In genomic region chr11:107876141-107876540, GRCh38 we compare ENCODE assay signal across 9 cellular contexts. TPM values are rescaled to one million over a fixed set of nuclear protein-coding genes. Genes with fewer than 3 reads are reported as not detected.
"Had no signal": no experiment of that assay in that cellular context is flagged by ENCODE, and none has a peak within 500 bp of the region (broad histone marks: within the 10 kb centered on the region; RNA-seq: fewer than 3 reads in every experiment).

No MANE protein-coding gene starts in this region.

- H3K27ac ChIP-seq: GM23248 had no signal

- H2AFZ ChIP-seq: GM23248 had no signal

- H3K9me3 ChIP-seq: HAP-1 had no signal

- H3K4me3 ChIP-seq: GM23248, HAP-1 had no signal

- H3K9ac ChIP-seq: GM23248 had no signal

- H3K36me3 ChIP-seq: HAP-1 had no signal

- ATAC-seq: HCT116 had no signal

- FAIRE-seq: HTR-8/SVneo had no signal

- DNase-seq: GM23248, GOT3, H7, IMR-90, KBM-7 had no signal

RNA-seq across cellular contexts. Expression of gene RAB39A, which starts 52.1 kb away (rescaled TPM):
- total RNA-seq: GM23248, HT-29, IMR-90 had no signal
- polyA plus RNA-seq: GM23248, IMR-90 had no signal
